ENCODE assay signal across 19 cellular contexts in genomic region chr17:79002291-79002690, GRCh38. TPM values are rescaled to one million over a fixed set of nuclear protein-coding genes. Genes with fewer than 3 reads are reported as not detected.
DNase-seq lines count a peak whose midpoint lies in the region; ATAC-seq, FAIRE-seq and TF ChIP-seq lines count a peak whose summit lies in the region.
"Had no signal": no experiment of that assay in that cellular context is flagged by ENCODE, and none has a peak within 500 bp of the region (broad histone marks: within the 10 kb centered on the region; RNA-seq: fewer than 3 reads in every experiment).

No MANE protein-coding gene starts in this region.

- no TSS peak for BruUV-seq in K562 (replicated peaks; lab: Mats Ljungman, UMichigan)

- CTCF ChIA-PET in K562 (lab: Yijun Ruan, JAX; ENCODE audit: low intra/inter-chr PET ratio) = no interaction called here

- WGBS in K562 (ENCODE audit: insufficient coverage, low coverage, missing lambda C conversion rate) = 90% methylated on average over 14 of the region's 14 CpGs

- TF ChIP-seq CTCF in K562 (IDR thresholded peaks at IDR 0.05 in 2 of 3, conservative IDR thresholded peaks at IDR 0.05 in 1 of 3; ENCODE audit: insufficient read depth in 2 of 3, low read depth in 1 of 3, low read length in 3 of 3) (no peak), nephron progenitor cell (IDR thresholded peaks at IDR 0.05) (no peak), type B pancreatic cell (conservative IDR thresholded peaks at IDR 0.05) (no peak), GM23338 (conservative IDR thresholded peaks at IDR 0.05; ENCODE audit: low read depth in 2 of 2) (no peak)

- H3K36me3 Mint-ChIP-seq in nephron progenitor cell (ENCODE audit: low read depth) (peaks cover 21% of the 10 kb centered on the region), type B pancreatic cell (peaks cover 7% of the 10 kb centered on the region), GM23338 (ENCODE audit: low read depth) (peaks cover 21% of the 10 kb centered on the region)

- no peaks in the 10 kb centered on the region for H3K27me3 ChIP-seq in K562 (ENCODE audit: control insufficient read depth in 2 of 2, insufficient read depth in 2 of 2, low read length in 2 of 2)
- peaks cover 46% of the 10 kb centered on the region for H3K27me3 ChIP-seq in GM23338 (ENCODE audit: insufficient read depth)

- no peak overlapping the region for H3K4me2 ChIP-seq in K562 (ENCODE audit: insufficient read depth, low read length)
- H3K4me2 ChIP-seq in GM23338 = no peak overlapping the region

- H3K27ac ChIP-seq in K562 (ENCODE audit: extremely low read depth, low read depth, low read length) = no peak overlapping the region
- no peak overlapping the region for H3K27ac ChIP-seq in GM23338 (ENCODE audit: low read depth)
- H3K27ac ChIP-seq: GM23248 had no signal

- intact Hi-C loops in cardiac septum (cut with DNase I) = no loop called here
- intact Hi-C loops in left ventricle myocardium superior (cut with micrococcal nuclease) = no loop called here
- intact Hi-C loops in K562 (cut with micrococcal nuclease) = no loop called here

- TF ChIP-seq EP300 in K562 (IDR thresholded peaks at IDR 0.05; ENCODE audit: low read length) = no peak

- FAIRE-seq in K562 (lab: Jason Lieb, UNC) = no peak
- FAIRE-seq: GM12892 had no signal

- H3K9me2 ChIP-seq in GM23338 (ENCODE audit: insufficient read depth) = no peaks in the 10 kb centered on the region

- H3K79me2 ChIP-seq in K562 (ENCODE audit: control insufficient read depth, insufficient read depth, low read length) = peaks cover 52% of the 10 kb centered on the region
- H3K79me2 ChIP-seq in GM23338 (replicated peaks; ENCODE audit: insufficient read depth) = peaks cover 18% of the 10 kb centered on the region

- DNase-seq in cardiac septum (ENCODE audit: low spot score) (peak; percentile 47), left ventricle myocardium superior (no peak), K562 (ENCODE audit: extremely low read depth in 1 of 4, low spot score in 3 of 4) (no peak), nephron progenitor cell (no peak), type B pancreatic cell (ENCODE audit: extremely low spot score, unreplicated experiment) (no peak), cerebellar nuclear complex (lab: John Stamatoyannopoulos, UW) (no peak), GM23338 (ENCODE audit: low spot score) (no peak)
- DNase-seq: activated CD4-positive, alpha-beta T cell treated with anti-CD3 and anti-CD28 coated beads, Interleukin-2, amount 50 U/mL, for 1 hour; activated naive CD4-positive, alpha-beta T cell treated with anti-CD3 and anti-CD28 coated beads for 36 hours; DMS79; effector memory CD4-positive, alpha-beta T cell; GM23248; left cardiac atrium; NCI-H1694 treated with DMSO at 0.1 percent for 48 hours; NCI-H774; SIG-M5; T-helper 1 cell had no signal

- no peaks in the 10 kb centered on the region for H3K27me3 Mint-ChIP-seq in nephron progenitor cell (ENCODE audit: low read depth, poor library complexity)
- no peaks in the 10 kb centered on the region for H3K27me3 Mint-ChIP-seq in type B pancreatic cell
- H3K27me3 Mint-ChIP-seq in GM23338 (ENCODE audit: insufficient read depth, low read depth, poor library complexity) = peaks cover 59% of the 10 kb centered on the region

- H3K36me3 ChIP-seq in K562 (ENCODE audit: control insufficient read depth, insufficient read depth, low read length) (peaks cover 45% of the 10 kb centered on the region; the same call in 2 of the 3 replicates), GM23338 (ENCODE audit: insufficient read depth) (no peaks in the 10 kb centered on the region)

- H3K9ac ChIP-seq in K562 (ENCODE audit: insufficient read depth in 1 of 2, low read depth in 2 of 2, low read length in 2 of 2) = no peak overlapping the region
- H3K9ac ChIP-seq: GM23248 had no signal

- ATAC-seq in left ventricle myocardium superior = no peak
- no peak for ATAC-seq in K562
- no peak for ATAC-seq in HG02763 (IDR thresholded peaks at IDR 0.05; ENCODE audit: unreplicated experiment)
- ATAC-seq in GM23338 = no peak

- H3F3A ChIP-seq in GM23338 (replicated peaks; ENCODE audit: low read depth) = peaks cover 4% of the 10 kb centered on the region; the same call in 1 of the 2 replicates

- no peak overlapping the region for H3K4me3 ChIP-seq in K562
- no peak overlapping the region for H3K4me3 ChIP-seq in GM23338
- H3K4me3 ChIP-seq: GM23248 had no signal

- H3K4me1 ChIP-seq in K562 (replicated peaks in 1 of 2; ENCODE audit: control insufficient read depth in 2 of 2, insufficient read depth in 2 of 2, low read length in 2 of 2) (peaks cover 0 to 10% of the 10 kb centered on the region in 2 experiments; a peak in 3 of 5 replicates), GM23338 (ENCODE audit: insufficient read depth) (no peaks in the 10 kb centered on the region)

- no peaks in the 10 kb centered on the region for H3K9me3 ChIP-seq in K562 (replicated peaks; ENCODE audit: control insufficient read depth, insufficient read depth, low read depth, low read length)

- TF ChIP-seq POLR2A in K562 (conservative IDR thresholded peaks at IDR 0.05) = no peak

- H3K27ac Mint-ChIP-seq in nephron progenitor cell (peak overlapping the region; percentile 79), type B pancreatic cell (no peak overlapping the region), GM23338 (no peak overlapping the region)
- H3K27ac Mint-ChIP-seq: activated naive CD4-positive, alpha-beta T cell treated with anti-CD3 and anti-CD28 coated beads for 36 hours had no signal

- TF ChIP-seq RAD21 in K562 (CRISPR knock-in tag; conservative IDR thresholded peaks at IDR 0.05 in 1 of 2, IDR thresholded peaks at IDR 0.05 in 1 of 2) = no peak

- POLR2A ChIA-PET in K562 (lab: Yijun Ruan, JAX) = interaction anchor here (0.6 to 1.4 kb wide), 3 partner anchors 11 to 1223 kb away, joined by 3 to 4 read pairs (median 3); partner anchors contain the start of gene ENGASE

- H2AFZ ChIP-seq in K562 (ENCODE audit: low read depth, low read length) (no peak overlapping the region), GM23338 (no peak overlapping the region)
- H2AFZ ChIP-seq: GM23248 had no signal

- H3K9me1 ChIP-seq in K562 (ENCODE audit: control insufficient read depth, insufficient read depth, low read length) = peaks cover 8% of the 10 kb centered on the region

- H3K9me3 Mint-ChIP-seq in nephron progenitor cell (no peaks in the 10 kb centered on the region), type B pancreatic cell (no peaks in the 10 kb centered on the region), GM23338 (peaks cover 2% of the 10 kb centered on the region; the same call in 1 of the 3 replicates)
- H3K9me3 Mint-ChIP-seq: activated naive CD4-positive, alpha-beta T cell treated with anti-CD3 and anti-CD28 coated beads for 36 hours had no signal

- H4K20me1 ChIP-seq in K562 (replicated peaks; ENCODE audit: control insufficient read depth, insufficient read depth, low read length) (peaks cover 26% of the 10 kb centered on the region), GM23338 (replicated peaks; ENCODE audit: insufficient read depth) (peaks cover 34% of the 10 kb centered on the region)

- peaks cover 39% of the 10 kb centered on the region for H3K4me1 Mint-ChIP-seq in nephron progenitor cell
- peaks cover 9% of the 10 kb centered on the region for H3K4me1 Mint-ChIP-seq in type B pancreatic cell (ENCODE audit: unreplicated experiment)
- H3K4me1 Mint-ChIP-seq in GM23338 = peaks cover 6% of the 10 kb centered on the region

- in situ Hi-C loops in K562 (cut with MboI) = no loop called here

- H3K4me3 Mint-ChIP-seq in nephron progenitor cell (no peak overlapping the region), type B pancreatic cell (peak overlapping the region; percentile 11), GM23338 (no peak overlapping the region)
- H3K4me3 Mint-ChIP-seq: activated naive CD4-positive, alpha-beta T cell treated with anti-CD3 and anti-CD28 coated beads for 36 hours had no signal

RNA-seq across cellular contexts. Expression of gene CANT1, which starts 7.3 kb away (rescaled TPM):
- 25.2 TPM for total RNA-seq in cardiac septum
- total RNA-seq in left ventricle myocardium superior = 28.2 TPM
- 43.0 and 99.3 TPM in 2 replicates for total RNA-seq in K562 (2011; cell fraction: chromatin; rRNA removed; ENCODE audit: low replicate concordance)
- 96.1 and 114 TPM in 2 replicates for total RNA-seq in K562 (2011; cell fraction: nucleolus; rRNA removed)
- total RNA-seq in K562 (2011; cell fraction: nucleoplasm; rRNA removed) = 74.2 and 76.3 TPM in 2 replicates
- 25.7 and 30.6 TPM in 2 replicates for total RNA-seq in K562 (2014; rRNA removed)
- total RNA-seq in K562 (2014; rRNA removed; fragmentation: Illumina TruSeq; extraction: Trizol) = 12.6 and 13.9 TPM in 2 replicates
- 21.6 and 23.9 TPM in 2 replicates for total RNA-seq in K562 (2015; rRNA removed; fragmentation: Illumina TruSeq; extraction: Trizol)
- 66.4 and 68.4 TPM in 2 replicates for total RNA-seq in K562 (2021)
- 22.5 and 27.2 TPM in 2 replicates for polyA plus RNA-seq in K562 (2011; rRNA removed)
- polyA plus RNA-seq in K562 (2011; cell fraction: cytosol; rRNA removed) = 22.3 and 42.0 TPM in 2 replicates
- polyA plus RNA-seq in K562 (2011; cell fraction: nucleus; rRNA removed) = 19.9 and 27.7 TPM in 2 replicates
- polyA plus RNA-seq in K562 (2012) = 50.7 and 73.7 TPM in 2 replicates
- polyA plus RNA-seq in K562 (2014; fragmentation: Illumina TruSeq; extraction: Trizol) = 25.8 and 29.2 TPM in 2 replicates
- 1 to 10 TPM; 2.7 to 2.9 TPM for polyA plus RNA-seq in K562 (2014; fragmentation: Nextera tagmentation; extraction: Ambion mirVana)
- polyA plus RNA-seq in K562 (2014; rRNA removed) = 24.9 and 25.2 TPM in 2 replicates
- polyA minus RNA-seq in K562 (2011; rRNA and poly(A)+ RNA removed) = 26.4 and 26.9 TPM in 2 replicates
- 29.2 and 54.9 TPM in 2 replicates for polyA minus RNA-seq in K562 (2011; cell fraction: cytosol; rRNA and poly(A)+ RNA removed)
- 12.3 and 17.8 TPM in 2 replicates for polyA minus RNA-seq in K562 (2011; cell fraction: nucleus; rRNA and poly(A)+ RNA removed)
- 75.1 and 105 TPM in 2 replicates for total RNA-seq in type B pancreatic cell (ENCODE audit: low replicate concordance)
- total RNA-seq in GM23338 (2014; rRNA removed; shearing (Covaris generic)) = 22.4 and 38.8 TPM in 2 replicates
- polyA plus RNA-seq in GM23338 (2016; fragmentation: Nextera tagmentation; extraction: Ambion mirVana) = 5.9 and 8.0 TPM in 2 replicates

RNA-seq across cellular contexts. Expression of gene C1QTNF1, which starts 21.7 kb away (rescaled TPM):
- total RNA-seq in cardiac septum = 92.9 TPM
- total RNA-seq in left ventricle myocardium superior = 247 TPM
- total RNA-seq in K562 (2011; cell fraction: chromatin; rRNA removed; ENCODE audit: low replicate concordance) = not detected in 2 replicates
- not detected in 2 replicates for total RNA-seq in K562 (2011; cell fraction: nucleolus; rRNA removed)
- not detected in 2 replicates for total RNA-seq in K562 (2011; cell fraction: nucleoplasm; rRNA removed)
- not detected in 2 replicates for total RNA-seq in K562 (2014; rRNA removed)
- not detected in 2 replicates for total RNA-seq in K562 (2014; rRNA removed; fragmentation: Illumina TruSeq; extraction: Trizol)
- not detected in 2 replicates for total RNA-seq in K562 (2015; rRNA removed; fragmentation: Illumina TruSeq; extraction: Trizol)
- 0.09 and 0.22 TPM in 2 replicates for total RNA-seq in K562 (2021)
- not detected in 2 replicates for polyA plus RNA-seq in K562 (2011; rRNA removed)
- not detected in 2 replicates for polyA plus RNA-seq in K562 (2011; cell fraction: cytosol; rRNA removed)
- polyA plus RNA-seq in K562 (2011; cell fraction: nucleus; rRNA removed) = not detected in 2 replicates
- not detected in 2 replicates for polyA plus RNA-seq in K562 (2012)
- polyA plus RNA-seq in K562 (2014; fragmentation: Illumina TruSeq; extraction: Trizol) = not detected in 2 replicates
- polyA plus RNA-seq in K562 (2014; fragmentation: Nextera tagmentation; extraction: Ambion mirVana) = not detected
- polyA plus RNA-seq in K562 (2014; rRNA removed) = not detected in 2 replicates
- polyA minus RNA-seq in K562 (2011; rRNA and poly(A)+ RNA removed) = not detected in 2 replicates
- not detected in 2 replicates for polyA minus RNA-seq in K562 (2011; cell fraction: cytosol; rRNA and poly(A)+ RNA removed)
- not detected in 2 replicates for polyA minus RNA-seq in K562 (2011; cell fraction: nucleus; rRNA and poly(A)+ RNA removed)
- total RNA-seq in type B pancreatic cell (ENCODE audit: low replicate concordance) = 8.7 and 9.4 TPM in 2 replicates
- 1.9 and 5.2 TPM in 2 replicates for total RNA-seq in GM23338 (2014; rRNA removed; shearing (Covaris generic))
- polyA plus RNA-seq in GM23338 (2016; fragmentation: Nextera tagmentation; extraction: Ambion mirVana) = 1.1 and 1.5 TPM in 2 replicates

RNA-seq across cellular contexts. Expression of gene LGALS3BP, which starts 22.6 kb away (rescaled TPM):
- total RNA-seq in cardiac septum (312 TPM), left ventricle myocardium superior (822 TPM), K562 (2014; rRNA removed) (4.8 and 5.9 TPM in 2 replicates), K562 (2014; rRNA removed; fragmentation: Illumina TruSeq; extraction: Trizol) (0.73 and 1.4 TPM in 2 replicates), K562 (2015; rRNA removed; fragmentation: Illumina TruSeq; extraction: Trizol) (4.4 and 4.7 TPM in 2 replicates), K562 (2021) (5.3 and 8.7 TPM in 2 replicates), type B pancreatic cell (ENCODE audit: low replicate concordance) (154 and 202 TPM in 2 replicates)
- 1.6 and 6.3 TPM in 2 replicates for total RNA-seq in K562 (2011; cell fraction: chromatin; rRNA removed; ENCODE audit: low replicate concordance)
- 7.7 and 7.8 TPM in 2 replicates for total RNA-seq in K562 (2011; cell fraction: nucleolus; rRNA removed)
- total RNA-seq in K562 (2011; cell fraction: nucleoplasm; rRNA removed) = 4.3 and 5.4 TPM in 2 replicates
- polyA plus RNA-seq in K562 (2011; rRNA removed) (0.68 and 2.4 TPM in 2 replicates), K562 (2014; fragmentation: Illumina TruSeq; extraction: Trizol) (3.8 and 4.2 TPM in 2 replicates), K562 (2014; fragmentation: Nextera tagmentation; extraction: Ambion mirVana) (under 1 TPM; 0.39 to 0.59 TPM), K562 (2014; rRNA removed) (3.2 and 3.3 TPM in 2 replicates), GM23338 (2016; fragmentation: Nextera tagmentation; extraction: Ambion mirVana) (15.1 and 15.5 TPM in 2 replicates)
- polyA plus RNA-seq in K562 (2011; cell fraction: cytosol; rRNA removed) = 1.2 and 2.3 TPM in 2 replicates
- polyA plus RNA-seq in K562 (2011; cell fraction: nucleus; rRNA removed) = 3.9 and 8.1 TPM in 2 replicates
- 8.6 and 29.2 TPM in 2 replicates for polyA plus RNA-seq in K562 (2012)
- 1.1 and 1.3 TPM in 2 replicates for polyA minus RNA-seq in K562 (2011; rRNA and poly(A)+ RNA removed)
- polyA minus RNA-seq in K562 (2011; cell fraction: cytosol; rRNA and poly(A)+ RNA removed) = 4.7 and 6.4 TPM in 2 replicates
- polyA minus RNA-seq in K562 (2011; cell fraction: nucleus; rRNA and poly(A)+ RNA removed) = 1.4 and 2.8 TPM in 2 replicates
- 36.5 and 45.7 TPM in 2 replicates for total RNA-seq in GM23338 (2014; rRNA removed; shearing (Covaris generic))
